7 cellular contexts compared by ENCODE assay signal in genomic region chr6:145224450-145224849, GRCh38.
"Had no signal": no experiment of that assay in that cellular context is flagged by ENCODE, and none has a peak within 500 bp of the region (broad histone marks: within the 10 kb centered on the region; RNA-seq: fewer than 3 reads in every experiment).

No MANE protein-coding gene starts in this region.

- DNase-seq: Karpas-422, KBM-7, KG1 had no signal

- H3K4me3 Mint-ChIP-seq: IgD-negative memory B cell had no signal

- FAIRE-seq: HTR-8/SVneo had no signal

- H3K27ac ChIP-seq: HL-60, KMS-11 had no signal

- H3K9ac ChIP-seq: KMS-11 had no signal

- H3K4me2 ChIP-seq: KMS-11 had no signal

- H3K4me1 Mint-ChIP-seq: IgD-negative memory B cell had no signal
